ENCODE assay signal across 29 cellular contexts in the genomic region with DNA sequence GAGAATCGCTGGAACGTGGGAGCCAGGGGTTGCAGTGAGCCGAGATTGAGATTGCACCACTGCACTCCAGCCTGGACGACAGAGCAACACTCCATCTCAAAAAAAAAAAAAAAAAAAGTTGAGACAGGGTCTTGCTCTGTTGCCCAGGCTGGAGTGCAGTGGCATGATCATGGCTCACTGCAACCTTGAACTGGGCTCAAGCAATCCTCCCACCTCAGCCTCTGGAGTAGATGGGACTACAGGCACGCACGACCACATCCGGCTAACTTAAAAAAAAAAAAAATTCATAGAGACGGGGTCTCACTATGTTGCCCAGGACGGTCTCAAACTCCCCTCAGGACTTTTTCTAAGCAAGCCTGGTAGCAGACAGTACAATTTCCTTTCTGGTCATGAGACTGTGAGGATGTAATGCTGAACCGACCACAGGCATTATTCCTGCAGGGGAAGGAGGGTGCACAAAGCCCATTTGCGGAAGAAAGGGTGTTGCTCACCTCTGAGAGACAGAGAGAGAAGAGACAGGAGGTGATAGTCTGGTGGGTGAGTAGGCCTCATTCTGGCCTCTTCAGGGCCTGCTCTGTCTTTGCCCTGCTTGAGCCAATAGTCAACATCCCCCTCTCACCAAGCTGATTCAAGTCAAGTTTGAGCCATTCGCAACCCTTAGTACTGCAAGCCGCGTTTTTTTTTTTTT.
A peak's percentile ranks its signal among the peaks of the same experiment; 100 is the strongest.
DNase-seq lines count a peak whose midpoint lies in the region; ATAC-seq, FAIRE-seq and TF ChIP-seq lines count a peak whose summit lies in the region.
"Had no signal": no experiment of that assay in that cellular context is flagged by ENCODE, and none has a peak within 500 bp of the region (broad histone marks: within the 10 kb centered on the region; RNA-seq: fewer than 3 reads in every experiment).

No MANE protein-coding gene starts in this region.

- WGBS in HepG2 (ENCODE audit: low lambda C conversion rate): 98% methylated on average over 14 of the region's 14 CpGs
- WGBS in right lobe of liver (ENCODE audit: insufficient coverage, low coverage, low lambda C conversion rate, missing lambda C conversion rate): 89% methylated on average over 3 of the region's 14 CpGs
- WGBS in endodermal cell (ENCODE audit: insufficient coverage in 1 of 2, insufficient read length in 1 of 2), 2 experiments: 91% methylated on average over 7 to 14 of the region's 14 CpGs

- TF ChIP-seq CTCF in HepG2 (CRISPR knock-in tag; IDR thresholded peaks at IDR 0.05) (no peak), right lobe of liver (IDR thresholded peaks at IDR 0.05) (no peak), endodermal cell (conservative IDR thresholded peaks at IDR 0.05) (no peak), WERI-Rb-1 (IDR thresholded peaks at IDR 0.05; ENCODE audit: low read depth, low read length) (no peak)

- TF ChIP-seq EP300 in HepG2 (IDR thresholded peaks at IDR 0.05; ENCODE audit: low read depth in 2 of 2, low read length in 2 of 2) (no peak), HepG2 (CRISPR knock-in tag; IDR thresholded peaks at IDR 0.05; ENCODE audit: borderline replicate concordance) (no peak)

- H3K27ac Mint-ChIP-seq in endodermal cell: peak overlapping the region; percentile 87
- H3K27ac Mint-ChIP-seq: activated B cell treated with CpG ODN at 0.5 μM for 24 hours; CD8-positive, alpha-beta T cell had no signal

- BruUV-seq in HepG2 (replicated peaks; lab: Mats Ljungman, UMichigan): no TSS peak

- H3K4me1 ChIP-seq in HepG2 (ENCODE audit: insufficient read depth, low read length) (peaks cover 73% of the 10 kb centered on the region), right lobe of liver (peaks cover 0 to 16% (median 8%) of the 10 kb centered on the region in 4 donors), endodermal cell (ENCODE audit: control insufficient read depth, insufficient read depth, low read length) (peaks cover 3% of the 10 kb centered on the region)

- H3K9ac ChIP-seq in HepG2 (ENCODE audit: insufficient read depth, low read depth, low read length): no peak overlapping the region
- H3K9ac ChIP-seq in endodermal cell (ENCODE audit: extremely low read depth, low read length, poor library complexity, severe bottlenecking): no peak overlapping the region

- DNase-seq in HepG2 (ENCODE audit: low spot score): no peak
- DNase-seq in right lobe of liver: no peak
- DNase-seq in endodermal cell: no peak
- peak; percentile 13 for DNase-seq in posterior vena cava (ENCODE audit: low spot score)
- DNase-seq in activated effector memory CD4-positive, alpha-beta T cell treated with anti-CD3 and anti-CD28 coated beads, Interleukin-2, amount 50 U/mL, for 16 hours: no peak
- DNase-seq in NCI-H69 (lab: John Stamatoyannopoulos, UW): no peak
- no peak for DNase-seq in NCI-H2196 treated with DMSO at 0.1 percent for 48 hours (lab: John Stamatoyannopoulos, UW; ENCODE audit: unreplicated experiment)
- no peak for DNase-seq in WERI-Rb-1
- DNase-seq: 8988T; activated B cell treated with CpG ODN at 0.5 μM for 24 hours; activated CD4-positive, alpha-beta T cell treated with anti-CD3 and anti-CD28 coated beads, Interleukin-2, amount 50 U/mL, for 1 hour; activated naive CD4-positive, alpha-beta T cell treated with Interleukin-2 at 50 U/mL for 16 hours; activated T-cell treated with anti-CD3 and anti-CD28 coated beads, Interleukin-2, amount 50 U/mL, for 48 hours; brain microvascular endothelial cell; CD8-positive, alpha-beta T cell; effector memory CD4-positive, alpha-beta T cell; erythroblast; heart left ventricle; mesenchymal stem cell; NCI-H1105; NCI-H2029 treated with DMSO at 0.1 percent for 48 hours; NCI-H226; SIG-M5; stimulated activated CD4-positive, alpha-beta T cell treated with anti-CD3 and anti-CD28 coated beads, Interleukin-2, amount 100 ng/mL, for 24 hours; SW 1271 had no signal

- no peaks in the 10 kb centered on the region for H3K27me3 Mint-ChIP-seq in endodermal cell (ENCODE audit: insufficient read depth)
- H3K27me3 Mint-ChIP-seq: activated B cell treated with CpG ODN at 0.5 μM for 24 hours had no signal

- POLR2A ChIA-PET in HepG2 (lab: Yijun Ruan, JAX): interaction anchor here (1.0 to 24.4 kb wide), 7 partner anchors 15 to 91 kb away, joined by 3 to 555 read pairs (median 4); no protein-coding TSS in a partner anchor

- CTCF ChIA-PET in HepG2 (lab: Yijun Ruan, JAX; ENCODE audit: low intra/inter-chr PET ratio, low total read pairs): interaction anchor here (1.2 to 2.7 kb wide), 3 partner anchors 41 to 162 kb away, joined by 4 to 25 read pairs (median 9); no protein-coding TSS in a partner anchor

- H3K4me3 Mint-ChIP-seq in endodermal cell: no peak overlapping the region
- H3K4me3 Mint-ChIP-seq: activated B cell treated with CpG ODN at 0.5 μM for 24 hours; CD8-positive, alpha-beta T cell had no signal

- TF ChIP-seq POLR2A in HepG2 (IDR thresholded peaks at IDR 0.05; ENCODE audit: insufficient read depth in 1 of 2, low read depth in 2 of 2, low read length in 2 of 2) (no peak), right lobe of liver (IDR thresholded peaks at IDR 0.05) (no peak)

- H3K36me3 ChIP-seq in HepG2 (replicated peaks in 1 of 2; ENCODE audit: control insufficient read depth in 1 of 2, insufficient read depth in 2 of 2, low read length in 2 of 2) (no peaks in the 10 kb centered on the region), right lobe of liver (no peaks in the 10 kb centered on the region), endodermal cell (ENCODE audit: control insufficient read depth, insufficient read depth, low read length) (no peaks in the 10 kb centered on the region), WERI-Rb-1 (no peaks in the 10 kb centered on the region)
- H3K36me3 ChIP-seq: brain microvascular endothelial cell, heart left ventricle had no signal

- H3K79me2 ChIP-seq in HepG2 (ENCODE audit: insufficient read depth, low read length): no peaks in the 10 kb centered on the region

- H2AFZ ChIP-seq in HepG2 (ENCODE audit: low read length): no peak overlapping the region

- FAIRE-seq in HepG2 (lab: Jason Lieb, UNC): no peak
- FAIRE-seq: colon, H54, RCC 7860, small intestine had no signal

- peaks cover 29% of the 10 kb centered on the region for H3K4me1 Mint-ChIP-seq in endodermal cell

- TF ChIP-seq RAD21 in HepG2 (CRISPR knock-in tag; IDR thresholded peaks at IDR 0.05): no peak

- H4K20me1 ChIP-seq in HepG2 (ENCODE audit: insufficient read depth, low read length): no peaks in the 10 kb centered on the region

- H3K4me3 ChIP-seq in HepG2 (replicated peaks in 1 of 3; ENCODE audit: insufficient read depth in 1 of 3, low read depth in 2 of 3, low read length in 3 of 3): no peak overlapping the region
- no peak overlapping the region for H3K4me3 ChIP-seq in right lobe of liver
- no peak overlapping the region for H3K4me3 ChIP-seq in endodermal cell (ENCODE audit: low read length)
- H3K4me3 ChIP-seq in WERI-Rb-1 (ENCODE audit: low read depth, low read length): no peak overlapping the region
- H3K4me3 ChIP-seq: heart left ventricle had no signal

- H3K9me3 Mint-ChIP-seq in endodermal cell: peaks cover 19% of the 10 kb centered on the region

- no peak overlapping the region for H3K27ac ChIP-seq in HepG2 (ENCODE audit: extremely low read length, insufficient read depth, low read length)
- no peak overlapping the region for H3K27ac ChIP-seq in right lobe of liver
- H3K27ac ChIP-seq in endodermal cell (ENCODE audit: low read depth, low read length): no peak overlapping the region
- no peak overlapping the region for H3K27ac ChIP-seq in WERI-Rb-1
- H3K27ac ChIP-seq: brain microvascular endothelial cell had no signal

- H3K27me3 ChIP-seq in HepG2 (ENCODE audit: control insufficient read depth in 1 of 2, insufficient read depth in 2 of 2, low read length in 2 of 2): no peaks in the 10 kb centered on the region
- H3K27me3 ChIP-seq in right lobe of liver: no peaks in the 10 kb centered on the region
- H3K27me3 ChIP-seq in endodermal cell (ENCODE audit: control insufficient read depth, insufficient read depth, low read length, poor library complexity, severe bottlenecking): no peaks in the 10 kb centered on the region
- H3K27me3 ChIP-seq in WERI-Rb-1 (ENCODE audit: insufficient read depth, low read depth, severe bottlenecking): no peaks in the 10 kb centered on the region
- H3K27me3 ChIP-seq: brain microvascular endothelial cell, heart left ventricle had no signal

- H3K9me3 ChIP-seq in HepG2 (ENCODE audit: low read length) (peaks cover 15% of the 10 kb centered on the region), right lobe of liver (no peaks in the 10 kb centered on the region), endodermal cell (ENCODE audit: control insufficient read depth, low read length) (peaks cover 19% of the 10 kb centered on the region), WERI-Rb-1 (ENCODE audit: severe bottlenecking) (peaks cover 14% of the 10 kb centered on the region)

- peaks cover 5% of the 10 kb centered on the region for H3K36me3 Mint-ChIP-seq in endodermal cell (ENCODE audit: low read depth)
- H3K36me3 Mint-ChIP-seq: CD8-positive, alpha-beta T cell had no signal

- in situ Hi-C loops in HepG2 (cut with HindIII; ENCODE audit: extremely low pct_ligation_motif_present, low pct_unique_long_range_greater_than_20kb): loop anchor here (5.0 to 10.0 kb wide), 3 partner anchors 44 to 464 kb away; no protein-coding TSS in a partner anchor

- no peak overlapping the region for H3K4me2 ChIP-seq in HepG2 (ENCODE audit: low read depth, low read length)

- ATAC-seq in HepG2 (no peak), right lobe of liver (no peak)
- ATAC-seq: CD8-positive, alpha-beta T cell; heart left ventricle had no signal

- intact Hi-C loops in HepG2 (cut with micrococcal nuclease; ENCODE audit: unreplicated experiment) (loop anchor here (5.0 kb wide), 3 partner anchors 106 to 461 kb away; a partner anchor contains a TSS), right lobe of liver (cut with DNase I) (loop anchor here in 1 of 2 donors (10.0 kb wide), 1 partner anchor 204 kb away; a partner anchor contains a TSS), posterior vena cava (cut with DNase I) (loop anchor here (5.0 to 10.0 kb wide), 5 partner anchors 44 to 464 kb away; a partner anchor contains a TSS)

TF ChIP-seq in HepG2, 621 proteins besides CTCF, POLR2A, EP300 and RAD21 (continues in another document):
- no peak for TF ChIP-seq REXO4 (CRISPR knock-in tag; IDR thresholded peaks at IDR 0.05; ENCODE audit: borderline replicate concordance)
- 0 out of 2 replicates have a peak, but pooled peaks have one; percentile 12 for TF ChIP-seq ZNF143 (CRISPR knock-in tag; IDR thresholded peaks at IDR 0.05)
- no peak for TF ChIP-seq ZNF660 (CRISPR knock-in tag; IDR thresholded peaks at IDR 0.05; ENCODE audit: borderline replicate concordance, low read depth)
- TF ChIP-seq ZNF782 (CRISPR knock-in tag; IDR thresholded peaks at IDR 0.05; ENCODE audit: borderline replicate concordance): no peak
- no peak for TF ChIP-seq SAFB2 (CRISPR knock-in tag; IDR thresholded peaks at IDR 0.05; ENCODE audit: borderline replicate concordance, low read depth)
- no peak for TF ChIP-seq YEATS2 (CRISPR knock-in tag; IDR thresholded peaks at IDR 0.05; ENCODE audit: borderline replicate concordance)
- no peak for TF ChIP-seq ZNF180 (CRISPR knock-in tag; IDR thresholded peaks at IDR 0.05; ENCODE audit: borderline replicate concordance, low read depth)
- no peak for TF ChIP-seq TSC22D2 (CRISPR knock-in tag; IDR thresholded peaks at IDR 0.05; ENCODE audit: borderline replicate concordance)
- TF ChIP-seq SRSF9 (IDR thresholded peaks at IDR 0.05; ENCODE audit: borderline replicate concordance, insufficient read depth, low read depth, low read length, poor library complexity, severe bottlenecking): no peak
